ENCODE assay signal across 8 cellular contexts in genomic region chr20:36461600-36462439, GRCh38.
DNase-seq lines count a peak whose midpoint lies in the region; ATAC-seq, FAIRE-seq and TF ChIP-seq lines count a peak whose summit lies in the region.

No MANE protein-coding gene starts in this region.

- TF ChIP-seq CTCF in A673 (conservative IDR thresholded peaks at IDR 0.05; ENCODE audit: low read depth, low read length): no peak
- no peak for TF ChIP-seq CTCF in GM13976 (IDR thresholded peaks at IDR 0.05; ENCODE audit: borderline replicate concordance, control extremely low read depth, extremely low read depth, insufficient read depth, missing control alignments)
- no peak for TF ChIP-seq CTCF in keratinocyte (optimal IDR thresholded peaks at IDR 0.05 in 1 of 3, IDR thresholded peaks at IDR 0.05 in 1 of 3, conservative IDR thresholded peaks at IDR 0.05 in 1 of 3; ENCODE audit: extremely low read depth in 1 of 3, insufficient read depth in 2 of 3, low read length in 3 of 3)

- intact Hi-C loops in A673 (cut with micrococcal nuclease; ENCODE audit: unreplicated experiment): loop anchor here (2.0 kb wide), 1 partner anchor 111 kb away; the partner anchor contains the start of gene TGIF2

- CTCF ChIA-PET in A673 (lab: Charles Lee): no interaction called here

- dilution Hi-C loops in keratinocyte (cut with MboI; ENCODE audit: extremely low pct_ligation_motif_present, low sequenced_read_pairs): no loop called here

- no peak overlapping the region for H2AFZ ChIP-seq in keratinocyte (ENCODE audit: control insufficient read depth, low read length)

- FAIRE-seq in keratinocyte (lab: Jason Lieb, UNC): no peak

- H3K9ac ChIP-seq in keratinocyte (ENCODE audit: control insufficient read depth, extremely low read depth, insufficient read depth, low read length): peak overlapping the region; percentile 88

- H4K20me1 ChIP-seq in keratinocyte (ENCODE audit: control insufficient read depth, extremely low read depth, insufficient read depth, low read length): peaks cover 6% of the 10 kb centered on the region

- H3K36me3 ChIP-seq in A673 (ENCODE audit: insufficient read depth, low read length, poor library complexity, severe bottlenecking) (no peaks in the 10 kb centered on the region), keratinocyte (ENCODE audit: control insufficient read depth in 2 of 2, extremely low read depth in 1 of 2, insufficient read depth in 2 of 2, low read length in 2 of 2) (no peaks in the 10 kb centered on the region)

- H3K27ac ChIP-seq in A673 (ENCODE audit: low read depth, low read length, poor library complexity, severe bottlenecking) (peak overlapping the region; percentile 70), caudate nucleus (ENCODE audit: low read depth, low read length) (peak overlapping the region; percentile 89), keratinocyte (ENCODE audit: control insufficient read depth, insufficient read depth, low read length) (peak overlapping the region; percentile 50)

- H3K27me3 ChIP-seq in A673 (replicated peaks; ENCODE audit: insufficient read depth, low read depth, low read length, poor library complexity): no peaks in the 10 kb centered on the region
- no peaks in the 10 kb centered on the region for H3K27me3 ChIP-seq in keratinocyte (ENCODE audit: control insufficient read depth, extremely low read depth, insufficient read depth, low read length)

- ATAC-seq in HG03565 (IDR thresholded peaks at IDR 0.05; ENCODE audit: unreplicated experiment) (peak; percentile 1), HG03108 (IDR thresholded peaks at IDR 0.05; ENCODE audit: unreplicated experiment) (no peak)

- H3K9me1 ChIP-seq in keratinocyte (ENCODE audit: control insufficient read depth, extremely low read depth, insufficient read depth, low read length): peaks cover 6% of the 10 kb centered on the region

- H3K9me3 ChIP-seq in A673 (ENCODE audit: low read depth, low read length, poor library complexity, severe bottlenecking): no peaks in the 10 kb centered on the region
- no peaks in the 10 kb centered on the region for H3K9me3 ChIP-seq in keratinocyte (ENCODE audit: control insufficient read depth, low read depth, low read length)

- H3K4me2 ChIP-seq in keratinocyte (ENCODE audit: control insufficient read depth, extremely low read depth, insufficient read depth, low read depth, low read length): peak overlapping the region; percentile 88

- peaks cover 34% of the 10 kb centered on the region for H3K79me2 ChIP-seq in keratinocyte (ENCODE audit: control insufficient read depth, insufficient read depth, low read length)

- POLR2A ChIA-PET in A673 (lab: Charles Lee; ENCODE audit: low non-redundant PET): no interaction called here

- H3K4me1 ChIP-seq in A673 (ENCODE audit: insufficient read depth, low read length, poor library complexity, severe bottlenecking) (peaks cover 34% of the 10 kb centered on the region), keratinocyte (ENCODE audit: control insufficient read depth, extremely low read depth, insufficient read depth, low read length) (peaks cover 46% of the 10 kb centered on the region)

- H3K4me3 ChIP-seq in A673 (ENCODE audit: low read depth, low read length, poor library complexity, severe bottlenecking) (peak overlapping the region; percentile 85), keratinocyte (ENCODE audit: control insufficient read depth in 2 of 3, extremely low read depth in 1 of 3, insufficient read depth in 2 of 3, low read depth in 1 of 3, low read length in 3 of 3) (peak overlapping the region; percentile 77 to 83 (median 79))

- BruUV-seq in A673 (replicated peaks; lab: Mats Ljungman, UMichigan): no TSS peak

- in situ Hi-C loops in GM13976 (cut with MboI; ENCODE audit: low sequenced_read_pairs, unreplicated experiment): no loop called here

- DNase-seq in A673 (ENCODE audit: low spot score): peak; percentile 62
- peak; percentile 57 for DNase-seq in GM13976 (ENCODE audit: low spot score)
- DNase-seq in T-helper 9 cell: peak; percentile 30
- peak in 28 of 61 donors; percentile 6 to 81 (median 54) for DNase-seq in caudate nucleus (lab: John Stamatoyannopoulos, UW)
- no peak for DNase-seq in keratinocyte (ENCODE audit: low read depth, low spot score)
- DNase-seq in stimulated activated CD4-positive, alpha-beta T cell treated with anti-CD3 and anti-CD28 coated beads, Interleukin-2, amount 100 ng/mL, for 24 hours: peak; percentile 39 to 43
